ENCODE assay signal across 8 cellular contexts in genomic region chr16:30091474-30092372, GRCh38. TPM values are rescaled to one million over a fixed set of nuclear protein-coding genes. Genes with fewer than 3 reads are reported as not detected.
DNase-seq lines count a peak whose midpoint lies in the region; ATAC-seq, FAIRE-seq and TF ChIP-seq lines count a peak whose summit lies in the region.

TSS of gene TBX6 (minus strand) at chr16:30091924. CDS start at chr16:30091193, 731 bp downstream.

- POLR2A ChIA-PET in WTC11 (lab: Charles Lee), result interaction anchor here (0.6 to 3.0 kb wide), 10 partner anchors 13 to 524 kb away, joined by 3 to 27 read pairs (median 3); partner anchors contain the start of genes ALDOA, PPP4C, TAOK2 and TMEM219

- H3K4me3 ChIP-seq in AG09309 (ENCODE audit: control insufficient read depth, low read depth, low read length) (peak within 1 kb of the TSS; percentile 48), bronchial epithelial cell (ENCODE audit: low read depth, low read length) (peak within 1 kb of the TSS; percentile 44)

- H3K4me1 Mint-ChIP-seq in WTC11, result peaks cover 27% of the 10 kb centered on the region

- TF ChIP-seq CTCF in AG09309 (IDR thresholded peaks at IDR 0.05; ENCODE audit: control insufficient read depth, insufficient read depth, low read depth, low read length, missing control alignments) (peak; percentile 65), WTC11 (IDR thresholded peaks at IDR 0.05) (no peak), bronchial epithelial cell (IDR thresholded peaks at IDR 0.05; ENCODE audit: insufficient read depth, low read length, severe bottlenecking) (peak; percentile 89)

- H3K27ac Mint-ChIP-seq in WTC11, result peak within 1 kb of the TSS; percentile 98

- H3K36me3 Mint-ChIP-seq in WTC11, result peaks cover 16% of the 10 kb centered on the region

- CTCF ChIA-PET in WTC11 (lab: Charles Lee), result interaction anchor here (0.6 to 3.8 kb wide), 67 partner anchors 9 to 850 kb away, joined by 3 to 129 read pairs (median 4); partner anchors contain the start of genes ALDOA, ASPHD1, CD2BP2 and CDIPT

- H3K27me3 Mint-ChIP-seq in WTC11 (ENCODE audit: low read depth), result peaks cover 3% of the 10 kb centered on the region

- peak; percentile 46 for DNase-seq in AG09309 (ENCODE audit: low read depth)
- peak; percentile 95 for DNase-seq in NCI-H2196 (lab: John Stamatoyannopoulos, UW; ENCODE audit: unreplicated experiment)
- peak; percentile 97 for DNase-seq in WTC11 (ENCODE audit: low spot score)
- peak; percentile 68 for DNase-seq in bronchial epithelial cell (ENCODE audit: low read depth)
- peak; percentile 90 for DNase-seq in iris pigment epithelial cell (ENCODE audit: low read depth)
- DNase-seq in stimulated activated CD4-positive, alpha-beta T cell treated with anti-CD3 and anti-CD28 coated beads, Interleukin-12 subunit alpha, Interleukin-12 subunit beta, amount 100 ng/mL, for 24 hours (ENCODE audit: low read depth in 2 of 2), result peak; percentile 84 to 93

- H3K9me3 Mint-ChIP-seq in WTC11, result peaks cover 5% of the 10 kb centered on the region

- H3K27me3 ChIP-seq in bronchial epithelial cell (ENCODE audit: control insufficient read depth, insufficient read depth, low read length), result no peaks in the 10 kb centered on the region

- H3K4me3 Mint-ChIP-seq in WTC11, result peak within 1 kb of the TSS; percentile 87

- ATAC-seq in GM18907 (IDR thresholded peaks at IDR 0.05; ENCODE audit: unreplicated experiment) (peak; percentile 68), HG03139 (IDR thresholded peaks at IDR 0.05; ENCODE audit: unreplicated experiment) (peak; percentile 48), WTC11 (peak; percentile 69)

- H3K36me3 ChIP-seq in bronchial epithelial cell (ENCODE audit: control insufficient read depth, insufficient read depth, low read length), result peaks cover 4% of the 10 kb centered on the region

- FAIRE-seq in bronchial epithelial cell (lab: Jason Lieb, UNC), result no peak

TF ChIP-seq in WTC11, 78 proteins besides CTCF, POLR2A, EP300 and RAD21 (continues in another document):
- TF ChIP-seq ZNF416 (CRISPR knock-in tag; IDR thresholded peaks at IDR 0.05) (no peak; the same call in 1 of the 2 replicates), IRF1 (CRISPR knock-in tag; IDR thresholded peaks at IDR 0.05) (no peak), JAZF1 (CRISPR knock-in tag; IDR thresholded peaks at IDR 0.05) (no peak), SP1 (CRISPR knock-in tag; conservative IDR thresholded peaks at IDR 0.05) (peak; percentile 16; the same call in 1 of the 2 replicates), E2F5 (CRISPR knock-in tag; IDR thresholded peaks at IDR 0.05) (peak; percentile 77), MYBL2 (CRISPR knock-in tag; IDR thresholded peaks at IDR 0.05) (no peak), TEAD1 (CRISPR knock-in tag; IDR thresholded peaks at IDR 0.05) (no peak; the same call in 1 of the 2 replicates), CREM (CRISPR knock-in tag; IDR thresholded peaks at IDR 0.05) (no peak), ZNF425 (CRISPR knock-in tag; conservative IDR thresholded peaks at IDR 0.05) (no peak), ZNF138 (CRISPR knock-in tag; conservative IDR thresholded peaks at IDR 0.05) (no peak), USF1 (CRISPR knock-in tag; IDR thresholded peaks at IDR 0.05) (peak; percentile 20; the same call in 1 of the 2 replicates), ZNF671 (CRISPR knock-in tag; IDR thresholded peaks at IDR 0.05) (no peak), ATF2 (CRISPR knock-in tag; IDR thresholded peaks at IDR 0.05; ENCODE audit: borderline replicate concordance, low read depth) (no peak), MXD4 (CRISPR knock-in tag; IDR thresholded peaks at IDR 0.05; ENCODE audit: borderline replicate concordance) (no peak), SMAD3 (CRISPR knock-in tag; IDR thresholded peaks at IDR 0.05; ENCODE audit: borderline replicate concordance) (no peak), RELA (CRISPR knock-in tag; IDR thresholded peaks at IDR 0.05; ENCODE audit: borderline replicate concordance) (no peak), IRF2 (CRISPR knock-in tag; IDR thresholded peaks at IDR 0.05; ENCODE audit: borderline replicate concordance, low read depth) (no peak), ZNF232 (CRISPR knock-in tag; IDR thresholded peaks at IDR 0.05) (no peak), NFYB (CRISPR knock-in tag; conservative IDR thresholded peaks at IDR 0.05; ENCODE audit: low read depth) (no peak), ZNF281 (CRISPR knock-in tag; IDR thresholded peaks at IDR 0.05) (peak; percentile 22; the same call in 1 of the 2 replicates), PRRX2 (CRISPR knock-in tag; IDR thresholded peaks at IDR 0.05) (no peak)

RNA-seq across cellular contexts. Expression of gene TBX6, which starts in this region (rescaled TPM):
- 5.1 to 7.6 TPM (median 6.6 TPM) in 3 replicates for total RNA-seq in WTC11 (2021)
- total RNA-seq in bronchial epithelial cell, result 0.26 and 0.90 TPM in 2 replicates

Comparison
In these comparisons a context has a peak if more than half of its experiments do, and no peak if none do; other contexts are left out.
1. Peak in every context shown above with its lines: DNase-seq, ATAC-seq and H3K4me3 ChIP-seq.
2. Peak in DNase-seq and H3K4me3 ChIP-seq in bronchial epithelial cell; RNA of the gene not detected or under 1 TPM.
3. DNase-seq: peak in every context shown above with its lines; median percentile 97 in WTC11; 95 in NCI-H2196; 90 in iris pigment epithelial cell; 88 in stimulated activated CD4-positive, alpha-beta T cell treated with anti-CD3 and anti-CD28 coated beads, Interleukin-12 subunit alpha, Interleukin-12 subunit beta, amount 100 ng/mL, for 24 hours; 68 in bronchial epithelial cell; 46 in AG09309.